Comparison of ENCODE assay signal across 23 cellular contexts in genomic region chr7:149846021-149846420, GRCh38.
"Had no signal": no experiment of that assay in that cellular context is flagged by ENCODE, and none has a peak within 500 bp of the region (broad histone marks: within the 10 kb centered on the region; RNA-seq: fewer than 3 reads in every experiment).

No MANE protein-coding gene starts in this region.

- H3K4me3 ChIP-seq: breast epithelium, gastroesophageal sphincter, hepatocyte, right lobe of liver, skin epidermis, thoracic aorta, uterus had no signal

- H3K36me3 Mint-ChIP-seq: activated naive CD4-positive, alpha-beta T cell treated with anti-CD3 and anti-CD28 coated beads, Interleukin-2, amount 50 U/mL, for 72 hours had no signal

- ATAC-seq: activated naive CD4-positive, alpha-beta T cell treated with anti-CD3 and anti-CD28 coated beads, Interleukin-2, amount 50 U/mL, for 72 hours; naive thymus-derived CD8-positive, alpha-beta T cell; right lobe of liver had no signal

- H3K27ac Mint-ChIP-seq: activated naive CD4-positive, alpha-beta T cell treated with anti-CD3 and anti-CD28 coated beads, Interleukin-2, amount 50 U/mL, for 72 hours had no signal

- H3K4me1 ChIP-seq: breast epithelium, right lobe of liver, uterus had no signal

- H3K27ac ChIP-seq: breast epithelium, gastroesophageal sphincter, hepatocyte, right lobe of liver, skin epidermis, thoracic aorta, uterus, VCaP had no signal

- H3K27me3 ChIP-seq: breast epithelium, gastroesophageal sphincter, hepatocyte, right lobe of liver, uterus had no signal

- H3K9me3 ChIP-seq: breast epithelium, gastroesophageal sphincter, right lobe of liver, thoracic aorta, uterus had no signal

- H3K4me2 ChIP-seq: hepatocyte had no signal

- H3K4me3 Mint-ChIP-seq: central memory CD8-positive, alpha-beta T cell; stimulated activated naive CD8-positive, alpha-beta T cell treated with anti-CD3 and anti-CD28 coated beads, Interleukin-15, Interleukin-2, amounts not matched to agents 100 ng/mL and 50 ng/mL, for 24 hours had no signal

- DNase-seq: activated CD4-positive, alpha-beta T cell treated with anti-CD3 and anti-CD28 coated beads for 48 hours; activated CD4-positive, alpha-beta T cell treated with anti-CD3 and anti-CD28 coated beads, Interleukin-2, amount 50 U/mL, for 48 hours; activated CD8-positive, alpha-beta memory T cell treated with anti-CD3 and anti-CD28 coated beads for 24 hours; activated gamma-delta T cell treated with Interleukin-2 at 50 U/mL for 16 hours; cortex of kidney; left cardiac atrium; mammary epithelial cell; midbrain; naive thymus-derived CD8-positive, alpha-beta T cell; right lobe of liver; stimulated activated CD4-positive, alpha-beta T cell treated with anti-CD3 and anti-CD28 coated beads, Interleukin-12 subunit alpha, Interleukin-12 subunit beta, amount 100 ng/mL, for 4 hours; stimulated activated CD4-positive, alpha-beta T cell treated with anti-CD3 and anti-CD28 coated beads, Interleukin-4, amount 100 ng/mL, for 1 hour; trophoblast cell had no signal

- H3K27me3 Mint-ChIP-seq: central memory CD8-positive, alpha-beta T cell; naive thymus-derived CD8-positive, alpha-beta T cell; stimulated activated naive CD8-positive, alpha-beta T cell treated with anti-CD3 and anti-CD28 coated beads, Interleukin-15, Interleukin-2, amounts not matched to agents 100 ng/mL and 50 ng/mL, for 24 hours had no signal

- H2AFZ ChIP-seq: hepatocyte had no signal

- H3K36me3 ChIP-seq: breast epithelium, right lobe of liver, uterus had no signal

- H3K9me3 Mint-ChIP-seq: activated naive CD4-positive, alpha-beta T cell treated with anti-CD3 and anti-CD28 coated beads, Interleukin-2, amount 50 U/mL, for 72 hours; central memory CD8-positive, alpha-beta T cell; naive thymus-derived CD8-positive, alpha-beta T cell; stimulated activated naive CD8-positive, alpha-beta T cell treated with anti-CD3 and anti-CD28 coated beads, Interleukin-15, Interleukin-2, amounts not matched to agents 100 ng/mL and 50 ng/mL, for 24 hours had no signal
